1 cellular context compared by ENCODE assay signal in genomic region chr21:33510826-33511225, GRCh38.
TF ChIP-seq lines count a peak whose summit lies in the region.

No MANE protein-coding gene starts in this region.

TF ChIP-seq in GM12878, 131 proteins besides CTCF, POLR2A, EP300 and RAD21:
- TF ChIP-seq BMI1 (IDR thresholded peaks at IDR 0.05; ENCODE audit: borderline replicate concordance) (no peak), BCL3 (IDR thresholded peaks at IDR 0.05; ENCODE audit: borderline replicate concordance, insufficient read depth, low read depth, low read length, poor library complexity, severe bottlenecking) (peak; percentile 36)
